In the genomic region with DNA sequence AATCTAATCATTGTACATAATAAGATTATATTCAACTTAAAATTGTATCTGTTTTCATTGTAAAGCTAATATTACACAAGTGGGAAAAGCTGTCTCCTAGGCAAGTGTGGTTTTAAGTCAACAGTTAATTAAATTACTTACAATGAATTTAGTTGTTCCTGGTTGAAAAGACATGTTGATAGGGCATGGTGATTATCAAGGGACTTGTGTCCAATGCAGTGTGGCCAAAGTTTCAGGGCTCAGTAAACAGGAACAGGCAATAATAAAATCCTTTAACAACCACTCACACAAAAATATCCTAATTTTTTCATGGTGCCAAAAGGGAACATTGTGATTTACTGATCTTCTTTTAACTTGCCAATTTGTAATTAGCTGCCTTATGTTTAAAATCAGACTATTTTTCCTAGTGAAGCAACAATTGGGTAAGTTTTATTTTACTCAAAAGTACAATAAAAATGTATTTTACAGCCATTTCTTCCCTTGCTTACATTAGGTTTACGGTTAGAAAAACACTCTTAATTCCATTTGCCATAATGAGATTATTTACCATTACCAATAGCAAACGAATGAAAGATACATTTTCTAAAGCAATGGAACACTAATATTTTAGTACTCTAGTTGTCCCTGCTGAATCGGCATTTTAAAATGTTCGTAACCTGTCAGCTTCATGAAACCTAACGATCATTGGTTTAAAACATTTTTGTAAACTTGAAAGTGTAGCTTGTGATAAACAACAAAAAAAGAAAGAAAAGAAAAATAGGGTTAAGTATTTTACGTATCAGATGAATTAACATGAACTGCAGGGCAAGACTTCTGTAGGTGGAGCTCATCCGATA, we compare ENCODE assay signal across 8 cellular contexts. TPM values are rescaled to one million over a fixed set of nuclear protein-coding genes. Genes with fewer than 3 reads are reported as not detected.
DNase-seq lines count a peak whose midpoint lies in the region; ATAC-seq and TF ChIP-seq lines count a peak whose summit lies in the region.

No MANE protein-coding gene starts in this region.

- TF ChIP-seq CTCF in BE2C (IDR thresholded peaks at IDR 0.05; ENCODE audit: low read depth, low read length) = no peak
- TF ChIP-seq CTCF in KMS-11 (conservative IDR thresholded peaks at IDR 0.05; ENCODE audit: low read depth, low read length) = no peak
- TF ChIP-seq CTCF in choroid plexus epithelial cell (conservative IDR thresholded peaks at IDR 0.05; ENCODE audit: low read depth, low read length) = no peak
- no peak for TF ChIP-seq CTCF in nephron progenitor cell (IDR thresholded peaks at IDR 0.05)
- no peak for TF ChIP-seq CTCF in WTC11 (IDR thresholded peaks at IDR 0.05)

- H3K4me1 ChIP-seq in BE2C (peaks cover 4% of the 10 kb centered on the region; the same call in 1 of the 2 replicates), KMS-11 (ENCODE audit: low read depth, poor library complexity, severe bottlenecking) (peaks cover 29% of the 10 kb centered on the region)

- peaks cover 18% of the 10 kb centered on the region for H4K20me1 ChIP-seq in KMS-11 (ENCODE audit: insufficient read depth)

- CTCF ChIA-PET in WTC11 (lab: Charles Lee) = interaction anchor here (0.6 to 4.3 kb wide), 60 partner anchors 9 to 296 kb away, joined by 3 to 63 read pairs (median 4); a partner anchor contains a TSS

- H3K4me1 Mint-ChIP-seq in nephron progenitor cell (peaks cover 15% of the 10 kb centered on the region), WTC11 (peaks cover 18% of the 10 kb centered on the region)

- H3K27me3 ChIP-seq in BE2C (no peaks in the 10 kb centered on the region), KMS-11 (ENCODE audit: insufficient read depth, low read depth) (no peaks in the 10 kb centered on the region)

- H3K4me3 Mint-ChIP-seq in nephron progenitor cell (peak overlapping the region; percentile 57), WTC11 (no peak overlapping the region)

- H3K36me3 Mint-ChIP-seq in nephron progenitor cell (ENCODE audit: low read depth) = no peaks in the 10 kb centered on the region
- no peaks in the 10 kb centered on the region; the same call in 1 of the 2 replicates for H3K36me3 Mint-ChIP-seq in WTC11

- no peaks in the 10 kb centered on the region for H3K9me3 Mint-ChIP-seq in nephron progenitor cell
- H3K9me3 Mint-ChIP-seq in WTC11 = no peaks in the 10 kb centered on the region

- H3K36me3 ChIP-seq in BE2C = peaks cover 7% of the 10 kb centered on the region; the same call in 1 of the 2 replicates
- H3K36me3 ChIP-seq in KMS-11 (ENCODE audit: insufficient read depth) = no peaks in the 10 kb centered on the region

- H3K27ac Mint-ChIP-seq in nephron progenitor cell = no peak overlapping the region
- no peak overlapping the region for H3K27ac Mint-ChIP-seq in WTC11

- POLR2A ChIA-PET in WTC11 (lab: Charles Lee) = interaction anchor here (0.6 to 2.9 kb wide), 7 partner anchors 10 to 174 kb away, joined by 3 to 17 read pairs (median 4); no protein-coding TSS in a partner anchor

- H3K79me2 ChIP-seq in KMS-11 (ENCODE audit: insufficient read depth, low read depth) = peaks cover 27% of the 10 kb centered on the region

- DNase-seq in BE2C = peak; percentile 28
- DNase-seq in choroid plexus epithelial cell (ENCODE audit: low read depth) = no peak
- DNase-seq in nephron progenitor cell = no peak
- no peak for DNase-seq in cerebellar cortex (ENCODE audit: low spot score)
- no peak for DNase-seq in WTC11 (ENCODE audit: low spot score)

- H3K27me3 Mint-ChIP-seq in nephron progenitor cell (ENCODE audit: low read depth, poor library complexity) (peaks cover 4% of the 10 kb centered on the region), WTC11 (ENCODE audit: low read depth) (no peaks in the 10 kb centered on the region)

- ATAC-seq in GM21390 (IDR thresholded peaks at IDR 0.05; ENCODE audit: unreplicated experiment) (no peak), WTC11 (no peak), GM19467 (IDR thresholded peaks at IDR 0.05; ENCODE audit: unreplicated experiment) (no peak)

- H2AFZ ChIP-seq in KMS-11 (ENCODE audit: low read depth) = peak overlapping the region; percentile 56

- H3K4me3 ChIP-seq in BE2C (ENCODE audit: low read depth, low read length) (peak overlapping the region; percentile 77), KMS-11 (IDR thresholded peaks at IDR 0.05; ENCODE audit: insufficient read depth, low read depth, low read length) (no peak overlapping the region), choroid plexus epithelial cell (ENCODE audit: low read depth, low read length) (peak overlapping the region; percentile 53)

- peak overlapping the region; percentile 90 for H3K27ac ChIP-seq in KMS-11

- H3K9ac ChIP-seq in KMS-11 = peak overlapping the region; percentile 73

- H3K4me2 ChIP-seq in KMS-11 = peak overlapping the region; percentile 75

- H3K9me3 ChIP-seq in BE2C = no peaks in the 10 kb centered on the region

TF ChIP-seq in WTC11, 78 proteins besides CTCF, POLR2A, EP300 and RAD21 (continues in another document):
- TF ChIP-seq, protein P1, sequence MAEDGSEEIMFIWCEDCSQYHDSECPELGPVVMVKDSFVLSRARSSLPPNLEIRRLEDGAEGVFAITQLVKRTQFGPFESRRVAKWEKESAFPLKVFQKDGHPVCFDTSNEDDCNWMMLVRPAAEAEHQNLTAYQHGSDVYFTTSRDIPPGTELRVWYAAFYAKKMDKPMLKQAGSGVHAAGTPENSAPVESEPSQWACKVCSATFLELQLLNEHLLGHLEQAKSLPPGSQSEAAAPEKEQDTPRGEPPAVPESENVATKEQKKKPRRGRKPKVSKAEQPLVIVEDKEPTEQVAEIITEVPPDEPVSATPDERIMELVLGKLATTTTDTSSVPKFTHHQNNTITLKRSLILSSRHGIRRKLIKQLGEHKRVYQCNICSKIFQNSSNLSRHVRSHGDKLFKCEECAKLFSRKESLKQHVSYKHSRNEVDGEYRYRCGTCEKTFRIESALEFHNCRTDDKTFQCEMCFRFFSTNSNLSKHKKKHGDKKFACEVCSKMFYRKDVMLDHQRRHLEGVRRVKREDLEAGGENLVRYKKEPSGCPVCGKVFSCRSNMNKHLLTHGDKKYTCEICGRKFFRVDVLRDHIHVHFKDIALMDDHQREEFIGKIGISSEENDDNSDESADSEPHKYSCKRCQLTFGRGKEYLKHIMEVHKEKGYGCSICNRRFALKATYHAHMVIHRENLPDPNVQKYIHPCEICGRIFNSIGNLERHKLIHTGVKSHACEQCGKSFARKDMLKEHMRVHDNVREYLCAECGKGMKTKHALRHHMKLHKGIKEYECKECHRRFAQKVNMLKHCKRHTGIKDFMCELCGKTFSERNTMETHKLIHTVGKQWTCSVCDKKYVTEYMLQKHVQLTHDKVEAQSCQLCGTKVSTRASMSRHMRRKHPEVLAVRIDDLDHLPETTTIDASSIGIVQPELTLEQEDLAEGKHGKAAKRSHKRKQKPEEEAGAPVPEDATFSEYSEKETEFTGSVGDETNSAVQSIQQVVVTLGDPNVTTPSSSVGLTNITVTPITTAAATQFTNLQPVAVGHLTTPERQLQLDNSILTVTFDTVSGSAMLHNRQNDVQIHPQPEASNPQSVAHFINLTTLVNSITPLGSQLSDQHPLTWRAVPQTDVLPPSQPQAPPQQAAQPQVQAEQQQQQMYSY (CRISPR knock-in tag; IDR thresholded peaks at IDR 0.05) = no peak
- TF ChIP-seq TEAD4 (CRISPR knock-in tag; IDR thresholded peaks at IDR 0.05) = no peak
- TF ChIP-seq, protein P2, sequence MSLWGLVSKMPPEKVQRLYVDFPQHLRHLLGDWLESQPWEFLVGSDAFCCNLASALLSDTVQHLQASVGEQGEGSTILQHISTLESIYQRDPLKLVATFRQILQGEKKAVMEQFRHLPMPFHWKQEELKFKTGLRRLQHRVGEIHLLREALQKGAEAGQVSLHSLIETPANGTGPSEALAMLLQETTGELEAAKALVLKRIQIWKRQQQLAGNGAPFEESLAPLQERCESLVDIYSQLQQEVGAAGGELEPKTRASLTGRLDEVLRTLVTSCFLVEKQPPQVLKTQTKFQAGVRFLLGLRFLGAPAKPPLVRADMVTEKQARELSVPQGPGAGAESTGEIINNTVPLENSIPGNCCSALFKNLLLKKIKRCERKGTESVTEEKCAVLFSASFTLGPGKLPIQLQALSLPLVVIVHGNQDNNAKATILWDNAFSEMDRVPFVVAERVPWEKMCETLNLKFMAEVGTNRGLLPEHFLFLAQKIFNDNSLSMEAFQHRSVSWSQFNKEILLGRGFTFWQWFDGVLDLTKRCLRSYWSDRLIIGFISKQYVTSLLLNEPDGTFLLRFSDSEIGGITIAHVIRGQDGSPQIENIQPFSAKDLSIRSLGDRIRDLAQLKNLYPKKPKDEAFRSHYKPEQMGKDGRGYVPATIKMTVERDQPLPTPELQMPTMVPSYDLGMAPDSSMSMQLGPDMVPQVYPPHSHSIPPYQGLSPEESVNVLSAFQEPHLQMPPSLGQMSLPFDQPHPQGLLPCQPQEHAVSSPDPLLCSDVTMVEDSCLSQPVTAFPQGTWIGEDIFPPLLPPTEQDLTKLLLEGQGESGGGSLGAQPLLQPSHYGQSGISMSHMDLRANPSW (CRISPR knock-in tag; conservative IDR thresholded peaks at IDR 0.05; ENCODE audit: low read depth) = no peak
- TF ChIP-seq, protein P3, sequence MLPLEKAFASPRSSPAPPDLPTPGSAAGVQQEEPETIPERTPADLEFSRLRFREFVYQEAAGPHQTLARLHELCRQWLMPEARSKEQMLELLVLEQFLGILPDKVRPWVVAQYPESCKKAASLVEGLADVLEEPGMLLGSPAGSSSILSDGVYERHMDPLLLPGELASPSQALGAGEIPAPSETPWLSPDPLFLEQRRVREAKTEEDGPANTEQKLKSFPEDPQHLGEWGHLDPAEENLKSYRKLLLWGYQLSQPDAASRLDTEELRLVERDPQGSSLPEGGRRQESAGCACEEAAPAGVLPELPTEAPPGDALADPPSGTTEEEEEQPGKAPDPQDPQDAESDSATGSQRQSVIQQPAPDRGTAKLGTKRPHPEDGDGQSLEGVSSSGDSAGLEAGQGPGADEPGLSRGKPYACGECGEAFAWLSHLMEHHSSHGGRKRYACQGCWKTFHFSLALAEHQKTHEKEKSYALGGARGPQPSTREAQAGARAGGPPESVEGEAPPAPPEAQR (CRISPR knock-in tag; IDR thresholded peaks at IDR 0.05) = no peak
- TF ChIP-seq, protein P4, sequence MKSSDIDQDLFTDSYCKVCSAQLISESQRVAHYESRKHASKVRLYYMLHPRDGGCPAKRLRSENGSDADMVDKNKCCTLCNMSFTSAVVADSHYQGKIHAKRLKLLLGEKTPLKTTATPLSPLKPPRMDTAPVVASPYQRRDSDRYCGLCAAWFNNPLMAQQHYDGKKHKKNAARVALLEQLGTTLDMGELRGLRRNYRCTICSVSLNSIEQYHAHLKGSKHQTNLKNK (CRISPR knock-in tag; IDR thresholded peaks at IDR 0.05) = no peak
- no peak for TF ChIP-seq ESRRA (CRISPR knock-in tag; IDR thresholded peaks at IDR 0.05; ENCODE audit: borderline replicate concordance)
- no peak for TF ChIP-seq ZNF396 (CRISPR knock-in tag; IDR thresholded peaks at IDR 0.05; ENCODE audit: borderline replicate concordance)
- no peak for TF ChIP-seq MXD4 (CRISPR knock-in tag; IDR thresholded peaks at IDR 0.05; ENCODE audit: borderline replicate concordance)
- no peak for TF ChIP-seq EMX1 (CRISPR knock-in tag; IDR thresholded peaks at IDR 0.05)
- no peak for TF ChIP-seq CBFB (CRISPR knock-in tag; IDR thresholded peaks at IDR 0.05; ENCODE audit: low read depth)

RNA-seq across cellular contexts. Expression of a gene that starts 1.8 kb away (rescaled TPM):
- 66.7 TPM for polyA plus RNA-seq in BE2C (2012; ENCODE audit: insufficient read depth, insufficient read length, low read depth)
- 118 to 126 TPM (median 123 TPM) in 3 replicates for total RNA-seq in WTC11 (2021)
